In the genomic region with DNA sequence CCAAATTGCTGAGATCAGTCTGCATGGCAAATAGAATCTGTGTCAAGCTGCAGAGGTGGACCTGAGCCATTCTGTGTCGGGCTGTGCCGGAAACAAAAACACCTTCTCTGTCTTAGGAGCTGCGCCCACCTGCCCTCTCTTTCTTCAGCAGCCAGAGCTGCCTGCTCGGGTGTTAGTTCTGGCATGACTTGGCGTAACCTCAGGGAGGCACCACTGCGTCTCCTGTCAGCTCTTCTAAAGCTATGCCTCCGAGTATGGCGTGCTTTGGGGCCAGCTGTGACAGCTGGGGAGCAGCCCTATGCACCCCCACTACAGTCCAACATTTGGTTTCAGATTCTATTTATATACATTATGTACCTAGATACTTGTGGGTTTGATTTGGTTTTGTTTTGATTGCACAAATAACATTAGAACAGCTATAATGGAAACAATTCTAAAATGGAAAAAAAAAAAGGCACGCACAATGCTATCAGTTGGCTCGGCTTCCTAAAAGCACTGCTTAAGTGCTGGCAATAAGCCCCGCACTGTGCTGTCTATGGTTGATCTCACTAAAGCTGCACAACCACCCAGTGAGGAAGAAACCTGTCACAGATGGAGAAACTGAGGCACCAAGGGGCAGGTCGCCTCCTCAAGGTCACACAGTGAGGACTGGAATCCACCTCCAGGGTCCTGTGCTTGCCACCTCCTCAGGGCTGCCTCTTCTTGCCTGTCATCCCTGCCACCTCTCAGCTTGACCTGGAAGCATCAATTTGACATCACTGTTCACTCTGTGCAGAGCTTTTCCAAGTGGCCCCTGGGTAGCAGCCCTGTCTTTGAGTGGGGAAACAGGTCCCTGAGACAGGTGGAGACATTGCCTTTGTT, we compare ENCODE assay signal across 8 cellular contexts. TPM values are rescaled to one million over a fixed set of nuclear protein-coding genes. Genes with fewer than 3 reads are reported as not detected.
A peak's percentile ranks its signal among the peaks of the same experiment; 100 is the strongest.
DNase-seq lines count a peak whose midpoint lies in the region; ATAC-seq and TF ChIP-seq lines count a peak whose summit lies in the region.

No MANE protein-coding gene starts in this region.

- H3K4me1 ChIP-seq in endocrine pancreas (ENCODE audit: control insufficient read depth, insufficient read depth, low read length) (peaks cover 12% of the 10 kb centered on the region), skeletal muscle tissue (ENCODE audit: control insufficient read depth in 3 of 3, insufficient read depth in 3 of 3, low read length in 3 of 3) (peaks cover 10 to 13% (median 11%) of the 10 kb centered on the region in 3 donors)

- POLR2A ChIA-PET in WTC11 (lab: Charles Lee): no interaction called here

- no peaks in the 10 kb centered on the region for H3K4me1 Mint-ChIP-seq in WTC11

- DNase-seq in Ammon's horn (ENCODE audit: low spot score) (peak; percentile 79), WTC11 (ENCODE audit: low spot score) (no peak), NOMO-1 (lab: John Stamatoyannopoulos, UW; ENCODE audit: unreplicated experiment in 2 of 2) (no peak), GDM1 (lab: John Stamatoyannopoulos, UW) (no peak)

- H3K27me3 Mint-ChIP-seq in WTC11 (ENCODE audit: low read depth): no peaks in the 10 kb centered on the region

- H3K4me3 Mint-ChIP-seq in WTC11: no peak overlapping the region

- no peaks in the 10 kb centered on the region for H3K9me3 Mint-ChIP-seq in WTC11

- CTCF ChIA-PET in WTC11 (lab: Charles Lee): interaction anchor here (0.6 to 3.3 kb wide), 12 partner anchors 9 to 55 kb away, joined by 3 to 34 read pairs (median 6); partner anchors contain the start of gene ADGRG1

- H3K36me3 ChIP-seq in endocrine pancreas (ENCODE audit: control insufficient read depth, insufficient read depth, low read length) (no peaks in the 10 kb centered on the region), skeletal muscle tissue (ENCODE audit: control insufficient read depth in 3 of 3, insufficient read depth in 3 of 3, low read length in 3 of 3) (no peaks in the 10 kb centered on the region)

- H3K27ac ChIP-seq in skeletal muscle tissue (ENCODE audit: low read depth, low read length): peak overlapping the region; percentile 12

- no peaks in the 10 kb centered on the region for H3K36me3 Mint-ChIP-seq in WTC11

- H3K9me3 ChIP-seq in endocrine pancreas (ENCODE audit: control insufficient read depth, low read length) (no peaks in the 10 kb centered on the region), skeletal muscle tissue (ENCODE audit: control insufficient read depth in 3 of 3, low read length in 3 of 3) (no peaks in the 10 kb centered on the region)

- H3K4me3 ChIP-seq in endocrine pancreas (ENCODE audit: control insufficient read depth, insufficient read depth, low read length) (peak overlapping the region; percentile 2), skeletal muscle tissue (ENCODE audit: low read length in 3 of 3) (no peak overlapping the region)

- peak overlapping the region; percentile 60 for H3K9ac ChIP-seq in endocrine pancreas (ENCODE audit: control insufficient read depth, insufficient read depth, low read length)
- peak overlapping the region in 2 of 3 donors; percentile 40 to 47 for H3K9ac ChIP-seq in skeletal muscle tissue (ENCODE audit: low read depth in 1 of 3, low read length in 3 of 3)

- peak; percentile 92 for ATAC-seq in GM19023 (IDR thresholded peaks at IDR 0.05; ENCODE audit: unreplicated experiment)
- peak; percentile 91 for ATAC-seq in HG03095 (IDR thresholded peaks at IDR 0.05; ENCODE audit: unreplicated experiment)
- ATAC-seq in WTC11: peak; percentile 22

- H3K27me3 ChIP-seq in endocrine pancreas (ENCODE audit: control insufficient read depth, insufficient read depth, low read length) (no peaks in the 10 kb centered on the region), skeletal muscle tissue (ENCODE audit: control insufficient read depth in 3 of 3, insufficient read depth in 3 of 3, low read length in 3 of 3) (peaks cover 0 to 17% (median 0%) of the 10 kb centered on the region in 3 donors)

- TF ChIP-seq CTCF in WTC11 (IDR thresholded peaks at IDR 0.05): no peak

- H3K27ac Mint-ChIP-seq in WTC11: no peak overlapping the region

TF ChIP-seq in WTC11, 78 proteins besides CTCF, POLR2A, EP300 and RAD21 (continues in another document):
- TF ChIP-seq FOXJ3 (CRISPR knock-in tag; IDR thresholded peaks at IDR 0.05; ENCODE audit: borderline replicate concordance): no peak
- TF ChIP-seq NR2C2 (CRISPR knock-in tag; IDR thresholded peaks at IDR 0.05): no peak
- TF ChIP-seq, protein P1, sequence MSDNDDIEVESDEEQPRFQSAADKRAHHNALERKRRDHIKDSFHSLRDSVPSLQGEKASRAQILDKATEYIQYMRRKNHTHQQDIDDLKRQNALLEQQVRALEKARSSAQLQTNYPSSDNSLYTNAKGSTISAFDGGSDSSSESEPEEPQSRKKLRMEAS (CRISPR knock-in tag; IDR thresholded peaks at IDR 0.05): no peak
- TF ChIP-seq, protein P2, sequence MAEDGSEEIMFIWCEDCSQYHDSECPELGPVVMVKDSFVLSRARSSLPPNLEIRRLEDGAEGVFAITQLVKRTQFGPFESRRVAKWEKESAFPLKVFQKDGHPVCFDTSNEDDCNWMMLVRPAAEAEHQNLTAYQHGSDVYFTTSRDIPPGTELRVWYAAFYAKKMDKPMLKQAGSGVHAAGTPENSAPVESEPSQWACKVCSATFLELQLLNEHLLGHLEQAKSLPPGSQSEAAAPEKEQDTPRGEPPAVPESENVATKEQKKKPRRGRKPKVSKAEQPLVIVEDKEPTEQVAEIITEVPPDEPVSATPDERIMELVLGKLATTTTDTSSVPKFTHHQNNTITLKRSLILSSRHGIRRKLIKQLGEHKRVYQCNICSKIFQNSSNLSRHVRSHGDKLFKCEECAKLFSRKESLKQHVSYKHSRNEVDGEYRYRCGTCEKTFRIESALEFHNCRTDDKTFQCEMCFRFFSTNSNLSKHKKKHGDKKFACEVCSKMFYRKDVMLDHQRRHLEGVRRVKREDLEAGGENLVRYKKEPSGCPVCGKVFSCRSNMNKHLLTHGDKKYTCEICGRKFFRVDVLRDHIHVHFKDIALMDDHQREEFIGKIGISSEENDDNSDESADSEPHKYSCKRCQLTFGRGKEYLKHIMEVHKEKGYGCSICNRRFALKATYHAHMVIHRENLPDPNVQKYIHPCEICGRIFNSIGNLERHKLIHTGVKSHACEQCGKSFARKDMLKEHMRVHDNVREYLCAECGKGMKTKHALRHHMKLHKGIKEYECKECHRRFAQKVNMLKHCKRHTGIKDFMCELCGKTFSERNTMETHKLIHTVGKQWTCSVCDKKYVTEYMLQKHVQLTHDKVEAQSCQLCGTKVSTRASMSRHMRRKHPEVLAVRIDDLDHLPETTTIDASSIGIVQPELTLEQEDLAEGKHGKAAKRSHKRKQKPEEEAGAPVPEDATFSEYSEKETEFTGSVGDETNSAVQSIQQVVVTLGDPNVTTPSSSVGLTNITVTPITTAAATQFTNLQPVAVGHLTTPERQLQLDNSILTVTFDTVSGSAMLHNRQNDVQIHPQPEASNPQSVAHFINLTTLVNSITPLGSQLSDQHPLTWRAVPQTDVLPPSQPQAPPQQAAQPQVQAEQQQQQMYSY (CRISPR knock-in tag; IDR thresholded peaks at IDR 0.05): no peak
- no peak for TF ChIP-seq JUN (CRISPR knock-in tag; IDR thresholded peaks at IDR 0.05)
- TF ChIP-seq STAT6 (CRISPR knock-in tag; conservative IDR thresholded peaks at IDR 0.05; ENCODE audit: low read depth): no peak
- TF ChIP-seq NFATC4 (CRISPR knock-in tag; IDR thresholded peaks at IDR 0.05): no peak
- TF ChIP-seq, protein P3, sequence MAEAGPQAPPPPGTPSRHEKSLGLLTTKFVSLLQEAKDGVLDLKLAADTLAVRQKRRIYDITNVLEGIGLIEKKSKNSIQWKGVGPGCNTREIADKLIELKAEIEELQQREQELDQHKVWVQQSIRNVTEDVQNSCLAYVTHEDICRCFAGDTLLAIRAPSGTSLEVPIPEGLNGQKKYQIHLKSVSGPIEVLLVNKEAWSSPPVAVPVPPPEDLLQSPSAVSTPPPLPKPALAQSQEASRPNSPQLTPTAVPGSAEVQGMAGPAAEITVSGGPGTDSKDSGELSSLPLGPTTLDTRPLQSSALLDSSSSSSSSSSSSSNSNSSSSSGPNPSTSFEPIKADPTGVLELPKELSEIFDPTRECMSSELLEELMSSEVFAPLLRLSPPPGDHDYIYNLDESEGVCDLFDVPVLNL (CRISPR knock-in tag; IDR thresholded peaks at IDR 0.05; ENCODE audit: borderline replicate concordance, low read depth): no peak
- no peak for TF ChIP-seq ATF1 (CRISPR knock-in tag; IDR thresholded peaks at IDR 0.05)
- TF ChIP-seq ZBTB21 (CRISPR knock-in tag; IDR thresholded peaks at IDR 0.05; ENCODE audit: borderline replicate concordance): no peak
- TF ChIP-seq MLX (CRISPR knock-in tag; IDR thresholded peaks at IDR 0.05): no peak
- TF ChIP-seq ZNF263 (CRISPR knock-in tag; IDR thresholded peaks at IDR 0.05; ENCODE audit: low read depth): no peak
- TF ChIP-seq MYBL2 (CRISPR knock-in tag; IDR thresholded peaks at IDR 0.05): no peak

RNA-seq across cellular contexts. Expression of gene ADGRG1, which starts 18.7 kb away (rescaled TPM):
- total RNA-seq in WTC11 (2021) (1.7 to 2.6 TPM (median 2.0 TPM) in 3 replicates), skeletal muscle tissue (0.52 TPM)

RNA-seq across cellular contexts. Expression of gene ADGRG3, which starts 58.3 kb away (rescaled TPM):
- total RNA-seq in WTC11 (2021) (0.44 to 1.4 TPM (median 0.71 TPM) in 3 replicates), skeletal muscle tissue (0.52 TPM)

Comparison
In these comparisons a context has a peak if more than half of its experiments do, and no peak if none do; other contexts are left out.
1. ATAC-seq: peak in every context shown above with its lines; median percentile 92 in GM19023; 91 in HG03095; 22 in WTC11.